In the genomic region with DNA sequence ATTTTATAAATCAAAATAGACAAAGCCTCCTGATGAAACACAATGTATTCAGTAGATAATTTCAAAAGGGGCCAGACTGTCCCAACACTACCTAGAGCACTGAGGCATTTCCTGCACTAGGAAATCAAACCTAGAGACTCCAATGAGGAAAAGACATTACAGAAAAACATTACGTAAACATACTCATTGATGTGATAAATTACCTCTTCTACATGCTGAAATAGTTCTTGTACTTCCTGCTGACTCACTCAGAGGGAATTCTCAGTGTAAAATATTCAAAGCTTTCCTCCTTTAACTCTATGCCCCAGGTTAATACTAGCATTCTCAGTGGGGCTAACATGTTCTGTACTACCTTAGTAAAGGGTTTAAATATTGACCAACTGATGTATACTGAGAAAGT, we compare ENCODE assay signal across 13 cellular contexts.
DNase-seq lines count a peak whose midpoint lies in the region; ATAC-seq and TF ChIP-seq lines count a peak whose summit lies in the region.
"Had no signal": no experiment of that assay in that cellular context is flagged by ENCODE, and none has a peak within 500 bp of the region (broad histone marks: within the 10 kb centered on the region; RNA-seq: fewer than 3 reads in every experiment).

No MANE protein-coding gene starts in this region.

- WGBS in mammary epithelial cell (ENCODE audit: low coverage, missing lambda C conversion rate), result 0% methylated on average over 1 of the region's 1 CpG
- 44 to 46% methylated on average over 1 of the region's 1 CpG for WGBS in lower leg skin, 2 donors

- CTCF ChIA-PET in A673 (lab: Charles Lee) (no interaction called here), mammary epithelial cell (lab: Charles Lee; ENCODE audit: low non-redundant PET) (no interaction called here)

- no peaks in the 10 kb centered on the region for H3K27me3 Mint-ChIP-seq in osteocyte (ENCODE audit: unreplicated experiment)
- H3K27me3 Mint-ChIP-seq: activated naive CD8-positive, alpha-beta T cell treated with anti-CD3 and anti-CD28 coated beads for 36 hours had no signal

- no peak for TF ChIP-seq POLR2A in lower leg skin (IDR thresholded peaks at IDR 0.05)

- POLR2A ChIA-PET in A673 (lab: Charles Lee; ENCODE audit: low non-redundant PET), result no interaction called here

- H3K27ac Mint-ChIP-seq in osteocyte (ENCODE audit: unreplicated experiment), result no peak overlapping the region
- H3K27ac Mint-ChIP-seq: activated naive CD8-positive, alpha-beta T cell treated with anti-CD3 and anti-CD28 coated beads for 36 hours had no signal

- no peaks in the 10 kb centered on the region for H3K4me1 Mint-ChIP-seq in osteocyte (ENCODE audit: unreplicated experiment)

- H3K9ac ChIP-seq in mammary epithelial cell (ENCODE audit: insufficient read depth, low read length), result no peak overlapping the region

- no peak overlapping the region for H3K4me2 ChIP-seq in mammary epithelial cell (ENCODE audit: insufficient read depth, low read depth, low read length)

- H2AFZ ChIP-seq in mammary epithelial cell (ENCODE audit: low read depth, low read length), result no peak overlapping the region

- in situ Hi-C loops in mammary epithelial cell (cut with MboI; ENCODE audit: low sequenced_read_pairs in 2 of 2), result no loop called here

- H3K9me3 ChIP-seq in A673 (ENCODE audit: low read depth, low read length, poor library complexity, severe bottlenecking) (peaks cover 1% of the 10 kb centered on the region), mammary epithelial cell (replicated peaks; ENCODE audit: insufficient read depth, low read length) (no peaks in the 10 kb centered on the region)
- H3K9me3 ChIP-seq: BE2C had no signal

- no peak overlapping the region for H3K4me3 Mint-ChIP-seq in osteocyte (ENCODE audit: unreplicated experiment)
- H3K4me3 Mint-ChIP-seq: activated naive CD8-positive, alpha-beta T cell treated with anti-CD3 and anti-CD28 coated beads for 36 hours had no signal

- no peak overlapping the region for H3K4me3 ChIP-seq in A673 (ENCODE audit: low read depth, low read length, poor library complexity, severe bottlenecking)
- no peak overlapping the region for H3K4me3 ChIP-seq in mammary epithelial cell (replicated peaks in 1 of 3; ENCODE audit: insufficient read depth in 1 of 3, low read depth in 2 of 3, low read length in 3 of 3)
- H3K4me3 ChIP-seq in lower leg skin (ENCODE audit: low read depth, poor library complexity, severe bottlenecking), result no peak overlapping the region

- H3K9me3 Mint-ChIP-seq in osteocyte (ENCODE audit: unreplicated experiment), result no peaks in the 10 kb centered on the region

- TF ChIP-seq CTCF in A673 (conservative IDR thresholded peaks at IDR 0.05; ENCODE audit: low read depth, low read length) (no peak), mammary epithelial cell (conservative IDR thresholded peaks at IDR 0.05 in 1 of 2, IDR thresholded peaks at IDR 0.05 in 1 of 2; ENCODE audit: extremely low read depth in 1 of 2, insufficient read depth in 1 of 2, low read depth in 1 of 2, low read length in 2 of 2) (no peak), osteocyte (IDR thresholded peaks at IDR 0.05) (no peak), lower leg skin (IDR thresholded peaks at IDR 0.05) (no peak)

- dilution Hi-C loops in mammary epithelial cell (cut with HindIII; ENCODE audit: low sequenced_read_pairs), result no loop called here

- no TSS peak for BruUV-seq in A673 (replicated peaks; lab: Mats Ljungman, UMichigan)
- no TSS peak for BruUV-seq in mammary epithelial cell (replicated peaks; lab: Mats Ljungman, UMichigan)

- H3K27me3 ChIP-seq in A673 (replicated peaks; ENCODE audit: insufficient read depth, low read depth, low read length, poor library complexity), result no peaks in the 10 kb centered on the region
- no peaks in the 10 kb centered on the region for H3K27me3 ChIP-seq in mammary epithelial cell (ENCODE audit: insufficient read depth, low read length)
- H3K27me3 ChIP-seq: BE2C had no signal

- no peaks in the 10 kb centered on the region for H3K4me1 ChIP-seq in A673 (ENCODE audit: insufficient read depth, low read length, poor library complexity, severe bottlenecking)
- peaks cover 9% of the 10 kb centered on the region for H3K4me1 ChIP-seq in mammary epithelial cell (ENCODE audit: insufficient read depth, low read length)
- H3K4me1 ChIP-seq: BE2C had no signal

- ATAC-seq in GM21360 (IDR thresholded peaks at IDR 0.05; ENCODE audit: unreplicated experiment), result no peak

- no peaks in the 10 kb centered on the region for H3K36me3 ChIP-seq in A673 (ENCODE audit: insufficient read depth, low read length, poor library complexity, severe bottlenecking)
- no peaks in the 10 kb centered on the region for H3K36me3 ChIP-seq in mammary epithelial cell (ENCODE audit: insufficient read depth, low read length)
- H3K36me3 ChIP-seq: BE2C had no signal

- no peaks in the 10 kb centered on the region for H4K20me1 ChIP-seq in mammary epithelial cell (ENCODE audit: insufficient read depth, low read length)

- intact Hi-C loops in A673 (cut with micrococcal nuclease; ENCODE audit: unreplicated experiment), result no loop called here
- intact Hi-C loops in mammary epithelial cell (cut with micrococcal nuclease), result no loop called here
- intact Hi-C loops in lower leg skin (cut with DNase I; ENCODE audit: low total_unique reads), result no loop called here

- H3K27ac ChIP-seq in A673 (ENCODE audit: low read depth, low read length, poor library complexity, severe bottlenecking) (peak overlapping the region; percentile 50), mammary epithelial cell (ENCODE audit: insufficient read depth, low read depth, low read length) (no peak overlapping the region)

- DNase-seq in A673 (ENCODE audit: low spot score), result peak; percentile 76
- peak; percentile 76 for DNase-seq in HT1080 (ENCODE audit: low read depth)
- DNase-seq in mammary epithelial cell, result peak; percentile 57
- peak; percentile 93 for DNase-seq in kidney glomerular epithelial cell (lab: John Stamatoyannopoulos, UW)
- DNase-seq in osteocyte (ENCODE audit: extremely low spot score, unreplicated experiment), result no peak
- no peak for DNase-seq in stimulated activated CD4-positive, alpha-beta T cell treated with anti-CD3 and anti-CD28 coated beads, Interleukin-2, amount 100 ng/mL, for 48 hours
- no peak for DNase-seq in lower leg skin (ENCODE audit: low spot score in 2 of 2)
- DNase-seq: activated CD4-positive, alpha-beta T cell treated with anti-CD3 and anti-CD28 coated beads, Interleukin-2, amount 50 U/mL, for 4 hours; activated naive CD8-positive, alpha-beta T cell treated with anti-CD3 and anti-CD28 coated beads for 36 hours; BE2C; foreskin melanocyte; SHP77 had no signal

- no peaks in the 10 kb centered on the region for H3K79me2 ChIP-seq in mammary epithelial cell (ENCODE audit: insufficient read depth, low read length)

- H3K36me3 Mint-ChIP-seq in osteocyte (ENCODE audit: unreplicated experiment), result no peaks in the 10 kb centered on the region
- H3K36me3 Mint-ChIP-seq: activated naive CD8-positive, alpha-beta T cell treated with anti-CD3 and anti-CD28 coated beads for 36 hours had no signal

Comparison
In these comparisons a context has a peak if more than half of its experiments do, and no peak if none do; other contexts are left out.
1. DNase-seq: peak in A673 (single experiment), HT1080 (single experiment), mammary epithelial cell (single experiment) and kidney glomerular epithelial cell (single experiment); none in osteocyte (single experiment), stimulated activated CD4-positive, alpha-beta T cell treated with anti-CD3 and anti-CD28 coated beads, Interleukin-2, amount 100 ng/mL, for 48 hours (0 of 2) and lower leg skin (0 of 2).